1 cellular context compared by ENCODE assay signal in the genomic region with DNA sequence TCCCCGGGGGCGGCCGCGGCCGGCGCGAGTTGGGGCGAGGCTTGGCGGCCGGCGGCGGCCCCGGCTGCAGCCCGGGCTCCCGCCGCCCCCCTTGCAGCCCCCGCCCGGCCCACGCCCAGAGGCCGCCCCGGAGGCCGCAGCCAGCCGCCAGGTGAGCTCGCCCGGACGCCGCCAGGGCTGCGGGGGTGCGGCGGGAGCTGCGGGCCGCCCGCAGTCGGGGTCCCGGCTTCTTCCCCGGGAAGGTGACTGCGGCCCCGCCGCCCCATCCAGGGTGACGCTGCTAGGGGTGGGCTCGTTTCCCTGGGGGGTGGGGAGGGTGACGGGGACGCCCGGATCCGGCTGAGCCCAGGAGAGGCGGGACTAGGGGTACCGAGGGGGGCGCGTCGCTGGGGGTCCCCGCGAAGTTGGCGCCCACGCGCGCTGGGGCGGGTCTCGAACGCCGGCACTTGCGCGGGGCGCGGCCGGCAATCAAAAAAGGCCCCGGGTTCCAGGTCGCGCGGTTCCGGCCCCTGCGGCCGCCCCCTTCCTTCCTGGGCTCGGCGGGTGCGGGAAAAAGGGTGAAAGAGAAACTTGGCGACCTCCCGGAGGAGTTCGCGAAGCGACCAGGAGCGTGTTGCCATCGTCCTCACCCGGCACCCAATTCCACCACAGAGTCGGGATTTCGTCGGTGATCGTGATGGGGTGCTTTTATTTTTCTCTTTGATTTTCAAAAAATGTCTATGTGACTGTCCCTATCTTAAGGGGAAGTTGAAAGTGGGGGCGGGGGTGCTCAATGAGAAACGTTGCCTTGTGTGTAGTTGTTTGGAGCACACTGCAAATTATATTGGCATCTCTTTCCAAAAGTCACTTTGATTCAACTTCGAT.
TF ChIP-seq lines count a peak whose summit lies in the region.

No MANE protein-coding gene starts in this region.

TF ChIP-seq in endothelial cell of umbilical vein, 7 proteins besides CTCF, POLR2A, EP300 and RAD21:
- TF ChIP-seq, protein P1, sequence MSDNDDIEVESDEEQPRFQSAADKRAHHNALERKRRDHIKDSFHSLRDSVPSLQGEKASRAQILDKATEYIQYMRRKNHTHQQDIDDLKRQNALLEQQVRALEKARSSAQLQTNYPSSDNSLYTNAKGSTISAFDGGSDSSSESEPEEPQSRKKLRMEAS (IDR thresholded peaks at IDR 0.05; ENCODE audit: insufficient read depth, insufficient read length) = no peak
- no peak for TF ChIP-seq GATA2 (IDR thresholded peaks at IDR 0.05; ENCODE audit: insufficient read depth, insufficient read length, low read depth, low read length)
- TF ChIP-seq EZH2 (IDR thresholded peaks at IDR 0.05; ENCODE audit: borderline replicate concordance, low read depth, low read length, severe bottlenecking) = no peak
- TF ChIP-seq MYC (IDR thresholded peaks at IDR 0.05; ENCODE audit: low read depth, low read length) = no peak
- no peak for TF ChIP-seq FOS (IDR thresholded peaks at IDR 0.05; ENCODE audit: borderline replicate concordance, insufficient read depth, low read length)
- TF ChIP-seq POLR2AphosphoS5 (IDR thresholded peaks at IDR 0.05; ENCODE audit: insufficient read depth, low read depth, low read length) = no peak
- TF ChIP-seq JUN (IDR thresholded peaks at IDR 0.05; ENCODE audit: borderline replicate concordance, insufficient read depth, insufficient read length, low read depth) = no peak
TF ChIP-seq in endothelial cell of umbilical vein: peak in this region for 0.
